In the genomic region with DNA sequence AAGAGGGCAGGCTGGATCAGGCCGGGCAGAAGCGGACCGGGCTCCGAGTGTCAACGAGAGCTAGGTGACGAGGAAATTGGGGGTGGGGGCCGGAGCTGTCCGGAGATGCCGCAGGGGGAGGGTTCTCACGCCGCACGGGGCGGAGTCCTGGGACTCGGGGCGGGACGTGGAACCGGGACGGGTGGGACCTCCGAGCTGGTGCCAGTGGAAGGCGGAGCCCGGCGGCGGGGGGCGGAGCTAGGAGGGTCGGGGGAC, we compare ENCODE assay signal across 6 cellular contexts. TPM values are rescaled to one million over a fixed set of nuclear protein-coding genes. Genes with fewer than 3 reads are reported as not detected.
A peak's percentile ranks its signal among the peaks of the same experiment; 100 is the strongest.
DNase-seq lines count a peak whose midpoint lies in the region; TF ChIP-seq lines count a peak whose summit lies in the region.

No MANE protein-coding gene starts in this region.

- H3F3A ChIP-seq in OCI-LY1 (ENCODE audit: insufficient read depth, low read length): peaks cover 18% of the 10 kb centered on the region; the same call in 1 of the 2 replicates

- H3K27me3 ChIP-seq in OCI-LY1 (ENCODE audit: insufficient read depth, low read length): no peaks in the 10 kb centered on the region
- no peaks in the 10 kb centered on the region for H3K27me3 ChIP-seq in left ventricle myocardium inferior (ENCODE audit: low read depth)
- H3K27me3 ChIP-seq in uterus: no peaks in the 10 kb centered on the region

- H3K4me1 ChIP-seq in OCI-LY1 (ENCODE audit: insufficient read depth, low read length, severe bottlenecking): peaks cover 71% of the 10 kb centered on the region
- H3K4me1 ChIP-seq in left ventricle myocardium inferior: peaks cover 68% of the 10 kb centered on the region
- H3K4me1 ChIP-seq in uterus: peaks cover 0 to 10% of the 10 kb centered on the region in 2 donors

- H2AFZ ChIP-seq in OCI-LY1 (ENCODE audit: low read length): no peak overlapping the region

- TF ChIP-seq CTCF in GM12864 (IDR thresholded peaks at IDR 0.05; ENCODE audit: low read depth, low read length, missing control alignments) (no peak), OCI-LY1 (IDR thresholded peaks at IDR 0.05; ENCODE audit: low read length) (no peak), left ventricle myocardium inferior (IDR thresholded peaks at IDR 0.05; ENCODE audit: borderline replicate concordance) (no peak), uterus (IDR thresholded peaks at IDR 0.05) (no peak)

- TF ChIP-seq POLR2A in uterus (IDR thresholded peaks at IDR 0.05): no peak

- H3K36me3 ChIP-seq in OCI-LY1 (ENCODE audit: insufficient read depth, low read length) (peaks cover 31% of the 10 kb centered on the region; the same call in 1 of the 2 replicates), left ventricle myocardium inferior (peaks cover 34% of the 10 kb centered on the region), uterus (no peaks in the 10 kb centered on the region)

- H3K9me3 ChIP-seq in OCI-LY1 (ENCODE audit: low read length) (no peaks in the 10 kb centered on the region), left ventricle myocardium inferior (replicated peaks) (no peaks in the 10 kb centered on the region), uterus (no peaks in the 10 kb centered on the region)

- H3K4me3 ChIP-seq in GM12864 (ENCODE audit: low read depth, low read length) (peak overlapping the region; percentile 94), OCI-LY1 (ENCODE audit: low read depth, low read length, poor library complexity, severe bottlenecking) (peak overlapping the region; percentile 77), left ventricle myocardium inferior (peak overlapping the region; percentile 84), uterus (peak overlapping the region; percentile 61 to 87)

- H3K27ac ChIP-seq in OCI-LY1 (ENCODE audit: low read depth, low read length, poor library complexity, severe bottlenecking): peak overlapping the region; percentile 98
- peak overlapping the region; percentile 100 for H3K27ac ChIP-seq in left ventricle myocardium inferior (replicated peaks)
- H3K27ac ChIP-seq in uterus: peak overlapping the region; percentile 95 to 99

- H4K20me1 ChIP-seq in OCI-LY1 (ENCODE audit: insufficient read depth, low read length): no peaks in the 10 kb centered on the region

- peak overlapping the region; percentile 91 for H3K4me2 ChIP-seq in OCI-LY1 (ENCODE audit: low read length)

- H3K9me2 ChIP-seq in OCI-LY1 (ENCODE audit: low read depth, low read length): no peaks in the 10 kb centered on the region

- intact Hi-C loops in left ventricle myocardium inferior (cut with micrococcal nuclease): no loop called here
- intact Hi-C loops in uterus (cut with DNase I; ENCODE audit: low total_unique reads): no loop called here

- no peak for DNase-seq in GM12864 (ENCODE audit: low read depth)
- no peak for DNase-seq in left ventricle myocardium inferior
- no peak for DNase-seq in uterus
- DNase-seq in NCI-H146 treated with DMSO at 0.1 percent for 48 hours (lab: John Stamatoyannopoulos, UW; ENCODE audit: unreplicated experiment): no peak
- no peak for DNase-seq in inferior parietal cortex (ENCODE audit: extremely low spot score)

- H3K9ac ChIP-seq in OCI-LY1 (ENCODE audit: low read length): peak overlapping the region; percentile 93

- H3K79me2 ChIP-seq in OCI-LY1 (ENCODE audit: insufficient read depth, low read length): no peaks in the 10 kb centered on the region; the same call in 1 of the 2 replicates

RNA-seq across cellular contexts. Expression of gene FKBP2, which starts 0.2 kb away (rescaled TPM):
- total RNA-seq in left ventricle myocardium inferior: 45.5 TPM
- 10 to 100 TPM; 22.3 to 74.0 (median 37.7) TPM for total RNA-seq in uterus

RNA-seq across cellular contexts. Expression of gene PPP1R14B, which starts 5.6 kb away (rescaled TPM):
- total RNA-seq in left ventricle myocardium inferior (102 TPM), uterus (10 to 100 TPM in 3 of 4 donors, 1 to 10 TPM in 1; 9.5 to 63.4 (median 28.3) TPM)

RNA-seq across cellular contexts. Expression of gene VEGFB, which starts 6.7 kb away (rescaled TPM):
- total RNA-seq in left ventricle myocardium inferior (272 TPM), uterus (100 to 1,000 TPM in 1 of 4 donors, 10 to 100 TPM in 3; 20.0 to 120 (median 26.0) TPM)

RNA-seq across cellular contexts. Expression of gene PLCB3, which starts 10.2 kb away (rescaled TPM):
- total RNA-seq in left ventricle myocardium inferior (10.0 TPM), uterus (10 to 100 TPM in 3 of 4 donors, 1 to 10 TPM in 1; 10.0 to 39.5 (median 21.8) TPM)

RNA-seq across cellular contexts. Expression of gene DNAJC4, which starts 10.8 kb away (rescaled TPM):
- total RNA-seq in left ventricle myocardium inferior (59.9 TPM), uterus (10 to 100 TPM in 2 of 4 donors, 1 to 10 TPM in 1, not detected in 1; 7.9 to 28.6 (median 16.6) TPM)
